In genomic region chr5:36079200-36079761, GRCh38 we compare ENCODE assay signal across 9 cellular contexts. TPM values are rescaled to one million over a fixed set of nuclear protein-coding genes. Genes with fewer than 3 reads are reported as not detected.
DNase-seq lines count a peak whose midpoint lies in the region; ATAC-seq, FAIRE-seq and TF ChIP-seq lines count a peak whose summit lies in the region.
"Had no signal": no experiment of that assay in that cellular context is flagged by ENCODE, and none has a peak within 500 bp of the region (broad histone marks: within the 10 kb centered on the region; RNA-seq: fewer than 3 reads in every experiment).

No MANE protein-coding gene starts in this region.

- H3K4me1 ChIP-seq in kidney (ENCODE audit: control insufficient read depth in 1 of 2, insufficient read depth in 1 of 2, low read depth in 1 of 2, low read length in 2 of 2): peaks cover 0 to 2% of the 10 kb centered on the region in 2 donors
- no peaks in the 10 kb centered on the region for H3K4me1 ChIP-seq in transverse colon

- peak; percentile 54 for TF ChIP-seq CTCF in kidney (IDR thresholded peaks at IDR 0.05; ENCODE audit: borderline replicate concordance, extremely low read depth, insufficient read depth)
- peak; percentile 24 to 59 (median 48) for TF ChIP-seq CTCF in transverse colon (IDR thresholded peaks at IDR 0.05)

- H3K9me3 ChIP-seq in kidney (ENCODE audit: control insufficient read depth in 1 of 2, low read length in 2 of 2): no peaks in the 10 kb centered on the region
- no peaks in the 10 kb centered on the region for H3K9me3 ChIP-seq in transverse colon

- ATAC-seq in GM21723 (IDR thresholded peaks at IDR 0.05; ENCODE audit: unreplicated experiment): peak; percentile 98

- FAIRE-seq in HTR-8/SVneo (lab: Jason Lieb, UNC) (peak; percentile 90), kidney (lab: Jason Lieb, UNC) (peak; percentile 56)

- no peak for TF ChIP-seq POLR2A in transverse colon (IDR thresholded peaks at IDR 0.05)

- no peak overlapping the region for H3K4me3 ChIP-seq in kidney (ENCODE audit: low read length in 2 of 2)
- H3K4me3 ChIP-seq in transverse colon: no peak overlapping the region

- TF ChIP-seq EP300 in transverse colon (IDR thresholded peaks at IDR 0.05; ENCODE audit: low read depth): no peak

- H3K27ac ChIP-seq in kidney (ENCODE audit: low read depth in 2 of 2, low read length in 2 of 2) (no peak overlapping the region), transverse colon (no peak overlapping the region)

- H3K27me3 ChIP-seq in transverse colon: peaks cover 7% of the 10 kb centered on the region

- in situ Hi-C loops in T47D (cut with HindIII; ENCODE audit: low pct_unique_long_range_greater_than_20kb, low sequenced_read_pairs) (no loop called here), transverse colon (cut with MboI; ENCODE audit: low pct_ligation_motif_present in 1 of 4, low pct_unique_long_range_greater_than_20kb in 1 of 4, low sequenced_read_pairs in 3 of 4) (no loop called here)

- 14 to 22% methylated on average over 5 to 10 of the region's 10 CpGs for WGBS in transverse colon (ENCODE audit: low coverage in 1 of 2), 2 donors

- DNase-seq in stimulated activated CD4-positive, alpha-beta T cell treated with anti-CD3 and anti-CD28 coated beads, Interleukin-4, amount 100 ng/mL, for 24 hours: peak; percentile 19
- no peak for DNase-seq in stimulated activated CD4-positive, alpha-beta T cell treated with anti-CD3 and anti-CD28 coated beads, Interleukin-1b, Interleukin-23, amount 100 ng/mL, for 48 hours
- peak; percentile 91 for DNase-seq in HTR-8/SVneo (ENCODE audit: insufficient read length, low spot score)
- DNase-seq in NCI-H82 treated with DMSO at 0.1 percent for 48 hours (lab: John Stamatoyannopoulos, UW; ENCODE audit: unreplicated experiment): peak; percentile 60
- peak; percentile 59 to 77 for DNase-seq in T47D (ENCODE audit: low read depth in 1 of 2, low spot score in 1 of 2)
- no peak for DNase-seq in kidney
- DNase-seq in transverse colon: no peak

- intact Hi-C loops in kidney (cut with DNase I) (no loop called here), transverse colon (cut with DNase I; ENCODE audit: low total_unique reads) (no loop called here)

- no peak overlapping the region for H3K9ac ChIP-seq in kidney (ENCODE audit: low read length in 2 of 2)

- H3K36me3 ChIP-seq in kidney (ENCODE audit: control insufficient read depth in 1 of 2, insufficient read depth in 2 of 2, low read length in 2 of 2) (no peaks in the 10 kb centered on the region), transverse colon (no peaks in the 10 kb centered on the region)

RNA-seq across cellular contexts. Expression of gene UGT3A2, which starts 12.6 kb away (rescaled TPM):
- 0.35 TPM for total RNA-seq in kidney
- polyA plus RNA-seq in kidney (ENCODE audit: insufficient read depth, low read depth, low replicate concordance): 4.4 TPM
- under 1 TPM in 1 of 4 donors, not detected in 3; 0.48 TPM for total RNA-seq in transverse colon
- polyA plus RNA-seq: IgD-negative memory B cell had no signal

Comparison
In these comparisons a context has a peak if more than half of its experiments do, and no peak if none do; other contexts are left out.
1. DNase-seq: peak in stimulated activated CD4-positive, alpha-beta T cell treated with anti-CD3 and anti-CD28 coated beads, Interleukin-4, amount 100 ng/mL, for 24 hours (single experiment), HTR-8/SVneo (single experiment), NCI-H82 treated with DMSO at 0.1 percent for 48 hours (single experiment) and T47D (2 of 2); none in stimulated activated CD4-positive, alpha-beta T cell treated with anti-CD3 and anti-CD28 coated beads, Interleukin-1b, Interleukin-23, amount 100 ng/mL, for 48 hours (single experiment), kidney (single experiment) and transverse colon (single experiment).